Comparison of ENCODE assay signal across 8 cellular contexts in the genomic region with DNA sequence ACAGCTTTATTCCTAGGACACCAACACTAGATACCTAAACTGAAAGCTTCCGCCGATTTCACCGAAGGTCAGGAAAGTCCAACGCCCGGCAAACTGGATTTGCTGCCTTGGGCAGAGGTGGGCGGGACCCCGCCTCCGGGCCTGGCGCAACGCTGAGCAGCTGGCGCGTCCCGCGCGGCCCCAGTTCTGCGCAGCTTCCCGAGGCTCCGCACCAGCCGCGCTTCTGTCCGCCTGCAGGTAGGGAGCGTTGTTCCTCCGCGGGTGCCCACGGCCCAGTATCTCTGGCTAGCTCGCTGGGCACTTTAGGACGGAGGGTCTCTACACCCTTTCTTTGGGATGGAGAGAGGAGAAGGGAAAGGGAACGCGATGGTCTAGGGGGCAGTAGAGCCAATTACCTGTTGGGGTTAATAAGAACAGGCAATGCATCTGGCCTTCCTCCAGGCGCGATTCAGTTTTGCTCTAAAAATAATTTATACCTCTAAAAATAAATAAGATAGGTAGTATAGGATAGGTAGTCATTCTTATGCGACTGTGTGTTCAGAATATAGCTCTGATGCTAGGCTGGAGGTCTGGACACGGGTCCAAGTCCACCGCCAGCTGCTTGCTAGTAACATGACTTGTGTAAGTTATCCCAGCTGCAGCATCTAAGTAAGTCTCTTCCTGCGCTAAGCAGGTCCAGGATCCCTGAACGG. TPM values are rescaled to one million over a fixed set of nuclear protein-coding genes. Genes with fewer than 3 reads are reported as not detected.
DNase-seq lines count a peak whose midpoint lies in the region; ATAC-seq and TF ChIP-seq lines count a peak whose summit lies in the region.

Gene CD274 (plus strand): TSS at position 183 of the 692 bp plus-strand sequence. CDS start 5,572 bp downstream, outside the sequence.

- no peaks in the 10 kb centered on the region for H3K36me3 ChIP-seq in lung (ENCODE audit: control insufficient read depth in 2 of 2, insufficient read depth in 2 of 2, low read length in 2 of 2)

- WGBS in lung, 2 donors: 4 to 7% methylated on average over 36 of the region's 36 CpGs

- H3K27ac ChIP-seq in lung (ENCODE audit: low read depth in 1 of 2, low read length in 1 of 2): peak within 1 kb of the TSS; percentile 86

- H3K4me3 Mint-ChIP-seq in activated CD8-positive, alpha-beta T cell treated with anti-CD3 and anti-CD28 coated beads for 36 hours: peak within 1 kb of the TSS; percentile 93

- ATAC-seq in GM18907 (IDR thresholded peaks at IDR 0.05; ENCODE audit: unreplicated experiment): peak; percentile 65
- peak; percentile 60 for ATAC-seq in HG03342 (IDR thresholded peaks at IDR 0.05; ENCODE audit: unreplicated experiment)
- peak; percentile 79 for ATAC-seq in activated CD8-positive, alpha-beta T cell treated with anti-CD3 and anti-CD28 coated beads for 36 hours
- ATAC-seq in lung (ENCODE audit: insufficient read depth, low FRiP score): peak; percentile 97

- CTCF ChIA-PET in activated CD8-positive, alpha-beta T cell treated with anti-CD3 and anti-CD28 coated beads for 36 hours (lab: Charles Lee): interaction anchor here (0.9 to 5.3 kb wide), 24 partner anchors 8 to 702 kb away, joined by 3 to 80 read pairs (median 5); partner anchors contain the start of genes PDCD1LG2 and PLGRKT

- intact Hi-C loops in activated CD8-positive, alpha-beta T cell treated with anti-CD3 and anti-CD28 coated beads for 36 hours (cut with micrococcal nuclease): loop anchor here (10.0 kb wide), 1 partner anchor 516 kb away; no protein-coding TSS in a partner anchor

- POLR2A ChIA-PET in activated CD8-positive, alpha-beta T cell treated with anti-CD3 and anti-CD28 coated beads for 36 hours (lab: Charles Lee): interaction anchor here (0.6 to 2.1 kb wide), 9 partner anchors 9 to 705 kb away, joined by 3 to 14 read pairs (median 4); partner anchors contain the start of gene PLGRKT

- H3K36me3 Mint-ChIP-seq in activated CD8-positive, alpha-beta T cell treated with anti-CD3 and anti-CD28 coated beads for 36 hours (ENCODE audit: low read depth): peaks cover 11% of the 10 kb centered on the region

- H3K27me3 Mint-ChIP-seq in activated CD8-positive, alpha-beta T cell treated with anti-CD3 and anti-CD28 coated beads for 36 hours: no peaks in the 10 kb centered on the region

- no peaks in the 10 kb centered on the region for H3K27me3 ChIP-seq in lung (ENCODE audit: control insufficient read depth, insufficient read depth)

- H3K9me3 Mint-ChIP-seq in activated CD8-positive, alpha-beta T cell treated with anti-CD3 and anti-CD28 coated beads for 36 hours: no peaks in the 10 kb centered on the region

- peak; percentile 62 for TF ChIP-seq CTCF in AG10803 (conservative IDR thresholded peaks at IDR 0.05; ENCODE audit: low read length)
- TF ChIP-seq CTCF in activated CD8-positive, alpha-beta T cell treated with anti-CD3 and anti-CD28 coated beads for 36 hours (IDR thresholded peaks at IDR 0.05): peak; percentile 64
- TF ChIP-seq CTCF in lung (IDR thresholded peaks at IDR 0.05; ENCODE audit: control extremely low read depth, extremely low read depth): peak; percentile 58

- peak within 1 kb of the TSS; percentile 92 for H3K27ac Mint-ChIP-seq in activated CD8-positive, alpha-beta T cell treated with anti-CD3 and anti-CD28 coated beads for 36 hours

- H3K4me3 ChIP-seq in AG10803 (ENCODE audit: low read length): peak within 1 kb of the TSS; percentile 79
- peak within 1 kb of the TSS; percentile 62 for H3K4me3 ChIP-seq in lung

- peaks cover 2 to 9% of the 10 kb centered on the region in 2 donors for H3K4me1 ChIP-seq in lung (ENCODE audit: control insufficient read depth in 2 of 2, insufficient read depth in 2 of 2, low read length in 2 of 2)

- H3K9me3 ChIP-seq in lung (ENCODE audit: control insufficient read depth in 2 of 2, insufficient read depth in 1 of 2, low read length in 1 of 2): no peaks in the 10 kb centered on the region

- H3K4me1 Mint-ChIP-seq in activated CD8-positive, alpha-beta T cell treated with anti-CD3 and anti-CD28 coated beads for 36 hours (ENCODE audit: low read depth): peaks cover 75% of the 10 kb centered on the region

- DNase-seq in AG10803 (ENCODE audit: low read depth): peak; percentile 82
- peak; percentile 51 for DNase-seq in NCI-H526 treated with DMSO at 0.1 percent for 48 hours (lab: John Stamatoyannopoulos, UW)
- DNase-seq in activated CD8-positive, alpha-beta T cell treated with anti-CD3 and anti-CD28 coated beads for 36 hours: peak; percentile 91
- peak; percentile 61 for DNase-seq in effector CD4-positive, alpha-beta T cell
- peak; percentile 92 for DNase-seq in lung (ENCODE audit: low spot score)
- peak; percentile 70 to 85 (median 73) for DNase-seq in stimulated activated CD4-positive, alpha-beta T cell treated with anti-CD3 and anti-CD28 coated beads, TNF-alpha, amount 100 ng/mL, for 24 hours (ENCODE audit: low read depth in 3 of 3)

RNA-seq across cellular contexts. Expression of gene CD274, which starts in this region (rescaled TPM):
- 10 to 100 TPM; 12.2 to 13.7 TPM for total RNA-seq in activated CD8-positive, alpha-beta T cell treated with anti-CD3 and anti-CD28 coated beads for 36 hours
- 10 to 100 TPM in 1 of 2 donors, 1 to 10 TPM in 1; 5.9 to 13.2 TPM for total RNA-seq in lung
- 10 to 100 TPM in 1 of 2 donors, 1 to 10 TPM in 1; 4.1 to 30.7 TPM for polyA plus RNA-seq in lung

Comparison
In these comparisons a context has a peak if more than half of its experiments do, and no peak if none do; other contexts are left out.
1. Peak in every context shown above with its lines: DNase-seq, ATAC-seq, H3K4me3 ChIP-seq and H3K27ac ChIP-seq.